ENCODE assay signal across 1 cellular context in the genomic region with DNA sequence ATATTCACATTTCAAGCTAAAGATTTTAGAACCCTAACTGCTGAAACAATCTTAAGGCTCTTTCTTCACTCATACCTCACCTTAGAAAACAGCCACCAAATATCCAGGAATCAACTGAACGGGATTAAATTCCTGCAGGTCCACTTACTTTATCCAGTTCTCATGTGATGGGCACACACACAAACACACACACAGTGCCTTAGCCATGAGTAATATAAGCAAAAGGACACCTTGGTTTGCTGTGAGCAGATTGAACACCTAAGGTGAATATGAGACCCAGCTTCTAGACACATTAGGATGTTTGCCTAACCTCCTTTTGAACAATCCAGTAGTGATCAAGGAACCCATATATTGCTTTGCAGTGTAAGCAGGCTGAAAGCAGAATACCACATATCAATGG.
TF ChIP-seq lines count a peak whose summit lies in the region.

No MANE protein-coding gene starts in this region.

TF ChIP-seq in IMR-90, 13 proteins besides CTCF, POLR2A, EP300 and RAD21:
- TF ChIP-seq ELK1 (IDR thresholded peaks at IDR 0.05; ENCODE audit: borderline replicate concordance, low read depth, low read length) (no peak), MAFK (IDR thresholded peaks at IDR 0.05; ENCODE audit: low read depth, low read length) (no peak), RFX5 (IDR thresholded peaks at IDR 0.05; ENCODE audit: low read depth, low read length) (no peak), BHLHE40 (IDR thresholded peaks at IDR 0.05; ENCODE audit: low read depth, low read length) (no peak), MXI1 (IDR thresholded peaks at IDR 0.05; ENCODE audit: borderline replicate concordance, low read depth, low read length) (no peak), FOS (IDR thresholded peaks at IDR 0.05; ENCODE audit: low read depth, low read length) (no peak), RCOR1 (IDR thresholded peaks at IDR 0.05; ENCODE audit: insufficient replicate concordance, low read length) (no peak), SMC3 (IDR thresholded peaks at IDR 0.05; ENCODE audit: low read depth, low read length) (no peak), CHD1 (IDR thresholded peaks at IDR 0.05; ENCODE audit: low read depth, low read length) (no peak), CEBPB (IDR thresholded peaks at IDR 0.05; ENCODE audit: low read depth, low read length) (no peak)
- TF ChIP-seq, protein P1, sequence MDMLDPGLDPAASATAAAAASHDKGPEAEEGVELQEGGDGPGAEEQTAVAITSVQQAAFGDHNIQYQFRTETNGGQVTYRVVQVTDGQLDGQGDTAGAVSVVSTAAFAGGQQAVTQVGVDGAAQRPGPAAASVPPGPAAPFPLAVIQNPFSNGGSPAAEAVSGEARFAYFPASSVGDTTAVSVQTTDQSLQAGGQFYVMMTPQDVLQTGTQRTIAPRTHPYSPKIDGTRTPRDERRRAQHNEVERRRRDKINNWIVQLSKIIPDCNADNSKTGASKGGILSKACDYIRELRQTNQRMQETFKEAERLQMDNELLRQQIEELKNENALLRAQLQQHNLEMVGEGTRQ (IDR thresholded peaks at IDR 0.05; ENCODE audit: low read depth, low read length) = no peak
TF ChIP-seq in IMR-90: peak in this region for 0.
